1 cellular context compared by ENCODE assay signal in the genomic region with DNA sequence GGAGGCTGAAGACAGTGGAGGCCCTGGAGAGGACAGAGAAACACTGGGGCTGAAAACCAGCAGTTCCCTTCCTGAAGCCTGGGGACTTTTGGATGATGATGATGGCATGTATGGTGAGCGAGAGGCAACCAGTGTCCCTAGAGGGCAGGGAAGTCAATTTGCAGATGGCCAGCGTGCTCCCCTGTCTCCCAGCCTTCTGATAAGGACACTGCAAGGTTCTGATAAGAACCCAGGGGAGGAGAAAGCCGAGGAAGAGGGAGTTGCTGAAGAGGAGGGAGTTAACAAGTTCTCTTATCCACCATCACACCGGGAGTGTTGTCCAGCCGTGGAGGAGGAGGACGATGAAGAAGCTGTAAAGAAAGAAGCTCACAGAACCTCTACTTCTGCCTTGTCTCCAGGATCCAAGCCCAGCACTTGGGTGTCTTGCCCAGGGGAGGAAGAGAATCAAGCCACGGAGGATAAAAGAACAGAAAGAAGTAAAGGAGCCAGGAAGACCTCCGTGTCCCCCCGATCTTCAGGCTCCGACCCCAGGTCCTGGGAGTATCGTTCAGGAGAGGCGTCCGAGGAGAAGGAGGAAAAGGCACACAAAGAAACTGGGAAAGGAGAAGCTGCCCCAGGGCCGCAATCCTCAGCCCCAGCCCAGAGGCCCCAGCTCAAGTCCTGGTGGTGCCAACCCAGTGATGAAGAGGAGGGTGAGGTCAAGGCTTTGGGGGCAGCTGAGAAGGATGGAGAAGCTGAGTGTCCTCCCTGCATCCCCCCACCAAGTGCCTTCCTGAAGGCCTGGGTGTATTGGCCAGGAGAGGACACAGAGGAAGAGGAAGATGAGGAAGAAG.
TF ChIP-seq lines count a peak whose summit lies in the region.

No MANE protein-coding gene starts in this region.

TF ChIP-seq in K562, 482 proteins besides CTCF, POLR2A, EP300 and RAD21 (continued from another document and continues in another):
- TF ChIP-seq, protein P1, sequence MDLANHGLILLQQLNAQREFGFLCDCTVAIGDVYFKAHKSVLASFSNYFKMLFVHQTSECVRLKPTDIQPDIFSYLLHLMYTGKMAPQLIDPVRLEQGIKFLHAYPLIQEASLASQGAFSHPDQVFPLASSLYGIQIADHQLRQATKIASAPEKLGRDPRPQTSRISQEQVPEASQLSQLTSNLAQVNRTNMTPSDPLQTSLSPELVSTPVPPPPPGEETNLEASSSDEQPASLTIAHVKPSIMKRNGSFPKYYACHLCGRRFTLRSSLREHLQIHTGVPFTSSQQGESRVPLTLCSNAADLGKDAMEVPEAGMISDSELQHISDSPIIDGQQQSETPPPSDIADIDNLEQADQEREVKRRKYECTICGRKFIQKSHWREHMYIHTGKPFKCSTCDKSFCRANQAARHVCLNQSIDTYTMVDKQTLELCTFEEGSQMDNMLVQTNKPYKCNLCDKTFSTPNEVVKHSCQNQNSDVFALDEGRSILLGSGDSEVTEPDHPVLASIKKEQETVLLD (IDR thresholded peaks at IDR 0.05) = peak; percentile 66; the same call in 1 of the 2 replicates
- TF ChIP-seq EP400 (IDR thresholded peaks at IDR 0.05) (peak; percentile 84), ZNF436 (CRISPR knock-in tag; IDR thresholded peaks at IDR 0.05) (no peak), DNMT1 (IDR thresholded peaks at IDR 0.05) (no peak), USF2 (CRISPR knock-in tag; IDR thresholded peaks at IDR 0.05) (no peak), ZNF274 (IDR thresholded peaks at IDR 0.05; ENCODE audit: borderline replicate concordance, low read depth, low read length) (no peak; the same call in 1 of the 2 replicates), CBFA2T2 (conservative IDR thresholded peaks at IDR 0.05) (peak; percentile 100), ZNF830 (CRISPR knock-in tag; IDR thresholded peaks at IDR 0.05) (no peak), ZNF318 (IDR thresholded peaks at IDR 0.05; ENCODE audit: borderline replicate concordance in 1 of 2, low read depth in 1 of 2) (peak in 1 of 2 experiments; percentile 65; a peak in 2 of 4 replicates), ZSCAN32 (CRISPR knock-in tag; IDR thresholded peaks at IDR 0.05) (no peak), PPARD (CRISPR knock-in tag; IDR thresholded peaks at IDR 0.05) (no peak), MEIS2 (IDR thresholded peaks at IDR 0.05; ENCODE audit: partially characterized antibody) (peak; percentile 79), BACH1 (tag; IDR thresholded peaks at IDR 0.05) (0 out of 2 replicates have a peak, but pooled peaks have one; percentile 29), BRF1 (IDR thresholded peaks at IDR 0.05; ENCODE audit: borderline replicate concordance, extremely low read depth, insufficient read length) (no peak), ZNF354B (CRISPR knock-in tag; IDR thresholded peaks at IDR 0.05) (no peak), ZNF507 (tag; conservative IDR thresholded peaks at IDR 0.05) (no peak), PKNOX1 (IDR thresholded peaks at IDR 0.05) (peak; percentile 56), LARP7 (IDR thresholded peaks at IDR 0.05) (peak; percentile 8; the same call in 1 of the 2 replicates), ZNF398 (CRISPR knock-in tag; IDR thresholded peaks at IDR 0.05) (no peak), NKRF (IDR thresholded peaks at IDR 0.05; ENCODE audit: borderline replicate concordance) (peak; percentile 77; the same call in 1 of the 2 replicates), HOMEZ (CRISPR knock-in tag; IDR thresholded peaks at IDR 0.05) (no peak)
- TF ChIP-seq, protein P2, sequence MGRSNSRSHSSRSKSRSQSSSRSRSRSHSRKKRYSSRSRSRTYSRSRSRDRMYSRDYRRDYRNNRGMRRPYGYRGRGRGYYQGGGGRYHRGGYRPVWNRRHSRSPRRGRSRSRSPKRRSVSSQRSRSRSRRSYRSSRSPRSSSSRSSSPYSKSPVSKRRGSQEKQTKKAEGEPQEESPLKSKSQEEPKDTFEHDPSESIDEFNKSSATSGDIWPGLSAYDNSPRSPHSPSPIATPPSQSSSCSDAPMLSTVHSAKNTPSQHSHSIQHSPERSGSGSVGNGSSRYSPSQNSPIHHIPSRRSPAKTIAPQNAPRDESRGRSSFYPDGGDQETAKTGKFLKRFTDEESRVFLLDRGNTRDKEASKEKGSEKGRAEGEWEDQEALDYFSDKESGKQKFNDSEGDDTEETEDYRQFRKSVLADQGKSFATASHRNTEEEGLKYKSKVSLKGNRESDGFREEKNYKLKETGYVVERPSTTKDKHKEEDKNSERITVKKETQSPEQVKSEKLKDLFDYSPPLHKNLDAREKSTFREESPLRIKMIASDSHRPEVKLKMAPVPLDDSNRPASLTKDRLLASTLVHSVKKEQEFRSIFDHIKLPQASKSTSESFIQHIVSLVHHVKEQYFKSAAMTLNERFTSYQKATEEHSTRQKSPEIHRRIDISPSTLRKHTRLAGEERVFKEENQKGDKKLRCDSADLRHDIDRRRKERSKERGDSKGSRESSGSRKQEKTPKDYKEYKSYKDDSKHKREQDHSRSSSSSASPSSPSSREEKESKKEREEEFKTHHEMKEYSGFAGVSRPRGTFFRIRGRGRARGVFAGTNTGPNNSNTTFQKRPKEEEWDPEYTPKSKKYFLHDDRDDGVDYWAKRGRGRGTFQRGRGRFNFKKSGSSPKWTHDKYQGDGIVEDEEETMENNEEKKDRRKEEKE (IDR thresholded peaks at IDR 0.05; ENCODE audit: borderline replicate concordance in 1 of 2, control insufficient read depth in 1 of 2, low read depth in 2 of 2, low read length in 1 of 2) = no peak; a peak in 1 of 4 replicates
- TF ChIP-seq, protein P3, sequence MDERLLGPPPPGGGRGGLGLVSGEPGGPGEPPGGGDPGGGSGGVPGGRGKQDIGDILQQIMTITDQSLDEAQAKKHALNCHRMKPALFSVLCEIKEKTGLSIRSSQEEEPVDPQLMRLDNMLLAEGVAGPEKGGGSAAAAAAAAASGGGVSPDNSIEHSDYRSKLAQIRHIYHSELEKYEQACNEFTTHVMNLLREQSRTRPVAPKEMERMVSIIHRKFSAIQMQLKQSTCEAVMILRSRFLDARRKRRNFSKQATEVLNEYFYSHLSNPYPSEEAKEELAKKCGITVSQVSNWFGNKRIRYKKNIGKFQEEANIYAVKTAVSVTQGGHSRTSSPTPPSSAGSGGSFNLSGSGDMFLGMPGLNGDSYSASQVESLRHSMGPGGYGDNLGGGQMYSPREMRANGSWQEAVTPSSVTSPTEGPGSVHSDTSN (CRISPR knock-in tag; IDR thresholded peaks at IDR 0.05; ENCODE audit: low read depth) = no peak
- TF ChIP-seq, protein P3 (tag; conservative IDR thresholded peaks at IDR 0.05; ENCODE audit: low read depth) = peak; percentile 29; the same call in 1 of the 2 replicates
